ENCODE assay signal across 7 cellular contexts in the genomic region with DNA sequence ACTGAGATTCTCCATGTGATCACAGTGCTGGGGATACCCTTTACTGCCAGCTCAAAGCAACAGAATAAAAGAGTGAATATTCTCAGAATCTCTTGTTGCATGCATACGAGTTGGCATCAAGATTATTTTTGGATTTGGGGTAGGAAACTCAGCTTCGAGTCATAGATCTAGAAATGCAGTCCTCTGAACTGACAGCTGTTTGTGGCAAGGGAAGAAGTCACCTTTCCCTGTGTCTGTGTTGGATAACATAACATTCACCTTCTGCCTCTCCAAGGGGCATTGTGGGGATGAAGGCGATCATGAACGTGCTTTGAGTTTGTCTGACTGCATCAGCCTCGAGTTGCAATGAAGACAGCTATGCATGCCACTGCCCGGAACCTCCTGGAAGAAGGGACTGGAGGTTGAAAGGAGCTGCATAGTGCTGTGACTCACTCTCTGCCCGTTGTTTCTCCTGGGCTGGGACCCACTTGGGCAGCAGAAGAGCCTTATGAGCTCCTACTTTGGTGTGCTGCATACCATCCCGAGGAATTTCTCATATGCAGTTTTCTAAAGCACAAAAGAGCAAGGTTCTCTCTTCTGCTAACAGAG.
DNase-seq lines count a peak whose midpoint lies in the region; ATAC-seq, FAIRE-seq and TF ChIP-seq lines count a peak whose summit lies in the region.

No MANE protein-coding gene starts in this region.

- H2AFZ ChIP-seq in fibroblast of lung (ENCODE audit: low read length), result peak overlapping the region; percentile 52

- DNase-seq in WTC11 (ENCODE audit: low spot score), result no peak
- DNase-seq in fibroblast of lung (ENCODE audit: low read depth in 2 of 2), result peak; percentile 55 to 91
- DNase-seq in stimulated activated naive B cell treated with anti-CD40 and anti-IgM and Interleukin-4, amounts not matched to agents 10 μg/mL and 1 μg/mL and 100 μg/mL, for 72 hours, result no peak
- no peak for DNase-seq in cerebellum (ENCODE audit: low spot score)
- no peak for DNase-seq in frontal cortex (ENCODE audit: low spot score in 2 of 2)

- CTCF ChIA-PET in WTC11 (lab: Charles Lee), result interaction anchor here (0.6 to 2.5 kb wide), 14 partner anchors 12 to 402 kb away, joined by 3 to 12 read pairs (median 4); partner anchors contain the start of gene NR3C1

- H3K36me3 Mint-ChIP-seq in WTC11, result no peaks in the 10 kb centered on the region
- no peaks in the 10 kb centered on the region for H3K36me3 Mint-ChIP-seq in stimulated activated naive B cell treated with anti-CD40 and anti-IgM and Interleukin-4, amounts not matched to agents 10 μg/mL and 1 μg/mL and 100 μg/mL, for 72 hours

- POLR2A ChIA-PET in WTC11 (lab: Charles Lee), result no interaction called here

- no peaks in the 10 kb centered on the region for H3K27me3 Mint-ChIP-seq in WTC11 (ENCODE audit: low read depth)
- H3K27me3 Mint-ChIP-seq in stimulated activated naive B cell treated with anti-CD40 and anti-IgM and Interleukin-4, amounts not matched to agents 10 μg/mL and 1 μg/mL and 100 μg/mL, for 72 hours, result no peaks in the 10 kb centered on the region

- no peaks in the 10 kb centered on the region for H3K27me3 ChIP-seq in fibroblast of lung (ENCODE audit: control insufficient read depth, insufficient read depth, low read length)

- H3K36me3 ChIP-seq in fibroblast of lung (ENCODE audit: control insufficient read depth, insufficient read depth, low read length), result no peaks in the 10 kb centered on the region

- peak; percentile 2 for ATAC-seq in HG02943 (IDR thresholded peaks at IDR 0.05; ENCODE audit: low read depth, unreplicated experiment)
- peak; percentile 64 for ATAC-seq in WTC11
- ATAC-seq in stimulated activated naive B cell treated with anti-CD40 and anti-IgM and Interleukin-4, amounts not matched to agents 10 μg/mL and 1 μg/mL and 100 μg/mL, for 72 hours (replicated peaks), result no peak
- no peak for ATAC-seq in HG02884 (IDR thresholded peaks at IDR 0.05; ENCODE audit: unreplicated experiment)

- H3K4me1 ChIP-seq in fibroblast of lung (ENCODE audit: control insufficient read depth, extremely low read depth, insufficient read depth, low read length), result peaks cover 18% of the 10 kb centered on the region

- no peak overlapping the region for H3K27ac Mint-ChIP-seq in WTC11
- peak overlapping the region; percentile 93 for H3K27ac Mint-ChIP-seq in stimulated activated naive B cell treated with anti-CD40 and anti-IgM and Interleukin-4, amounts not matched to agents 10 μg/mL and 1 μg/mL and 100 μg/mL, for 72 hours

- FAIRE-seq in frontal cortex (lab: Jason Lieb, UNC), result no peak

- H3K27ac ChIP-seq in fibroblast of lung (ENCODE audit: insufficient read depth, low read length), result peak overlapping the region; percentile 84

- H3K9ac ChIP-seq in fibroblast of lung (ENCODE audit: insufficient read depth, low read length), result peak overlapping the region; percentile 18

- no peaks in the 10 kb centered on the region for H4K20me1 ChIP-seq in fibroblast of lung (ENCODE audit: control insufficient read depth, extremely low read depth, insufficient read depth, low read length)

- peak overlapping the region; percentile 75 for H3K4me2 ChIP-seq in fibroblast of lung (ENCODE audit: extremely low read depth, insufficient read depth, low read length)

- H3K79me2 ChIP-seq in fibroblast of lung (ENCODE audit: control insufficient read depth, insufficient read depth, low read length), result no peaks in the 10 kb centered on the region

- no peak overlapping the region for H3K4me3 Mint-ChIP-seq in WTC11
- peak overlapping the region in 1 of 2 donors; percentile 39 for H3K4me3 Mint-ChIP-seq in stimulated activated naive B cell treated with anti-CD40 and anti-IgM and Interleukin-4, amounts not matched to agents 10 μg/mL and 1 μg/mL and 100 μg/mL, for 72 hours

- no peaks in the 10 kb centered on the region for H3K9me3 Mint-ChIP-seq in WTC11
- no peaks in the 10 kb centered on the region for H3K9me3 Mint-ChIP-seq in stimulated activated naive B cell treated with anti-CD40 and anti-IgM and Interleukin-4, amounts not matched to agents 10 μg/mL and 1 μg/mL and 100 μg/mL, for 72 hours

- TF ChIP-seq CTCF in WTC11 (IDR thresholded peaks at IDR 0.05) (no peak), fibroblast of lung (conservative IDR thresholded peaks at IDR 0.05 in 1 of 2, IDR thresholded peaks at IDR 0.05 in 1 of 2; ENCODE audit: low read depth in 1 of 2, low read length in 2 of 2) (no peak)

- no peak overlapping the region for H3K4me3 ChIP-seq in fibroblast of lung (replicated peaks in 1 of 4; ENCODE audit: control extremely low read depth in 1 of 4, insufficient read depth in 1 of 4, low read depth in 3 of 4, low read length in 4 of 4)

- peaks cover 22% of the 10 kb centered on the region for H3K4me1 Mint-ChIP-seq in WTC11
- peaks cover 44 to 86% of the 10 kb centered on the region in 2 donors for H3K4me1 Mint-ChIP-seq in stimulated activated naive B cell treated with anti-CD40 and anti-IgM and Interleukin-4, amounts not matched to agents 10 μg/mL and 1 μg/mL and 100 μg/mL, for 72 hours

- no peaks in the 10 kb centered on the region for H3K9me3 ChIP-seq in fibroblast of lung (ENCODE audit: control insufficient read depth, insufficient read depth, low read depth, low read length)

TF ChIP-seq in WTC11, 78 proteins besides CTCF, POLR2A, EP300 and RAD21:
- TF ChIP-seq ZNF425 (CRISPR knock-in tag; conservative IDR thresholded peaks at IDR 0.05), result no peak
- no peak for TF ChIP-seq FOXP4 (CRISPR knock-in tag; IDR thresholded peaks at IDR 0.05)
- no peak for TF ChIP-seq EMX1 (CRISPR knock-in tag; IDR thresholded peaks at IDR 0.05)
- TF ChIP-seq SMAD4 (CRISPR knock-in tag; IDR thresholded peaks at IDR 0.05), result no peak
- TF ChIP-seq SOX15 (CRISPR knock-in tag; IDR thresholded peaks at IDR 0.05), result no peak
- TF ChIP-seq NR3C1 (CRISPR knock-in tag; conservative IDR thresholded peaks at IDR 0.05; ENCODE audit: low read depth), result no peak
- TF ChIP-seq, protein P1, sequence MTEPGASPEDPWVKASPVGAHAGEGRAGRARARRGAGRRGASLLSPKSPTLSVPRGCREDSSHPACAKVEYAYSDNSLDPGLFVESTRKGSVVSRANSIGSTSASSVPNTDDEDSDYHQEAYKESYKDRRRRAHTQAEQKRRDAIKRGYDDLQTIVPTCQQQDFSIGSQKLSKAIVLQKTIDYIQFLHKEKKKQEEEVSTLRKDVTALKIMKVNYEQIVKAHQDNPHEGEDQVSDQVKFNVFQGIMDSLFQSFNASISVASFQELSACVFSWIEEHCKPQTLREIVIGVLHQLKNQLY (CRISPR knock-in tag; IDR thresholded peaks at IDR 0.05), result no peak
- no peak for TF ChIP-seq FOXJ3 (CRISPR knock-in tag; IDR thresholded peaks at IDR 0.05; ENCODE audit: borderline replicate concordance)
TF ChIP-seq in WTC11: peak in this region for 0.

Comparison
In these comparisons a context has a peak if more than half of its experiments do, and no peak if none do; other contexts are left out.
1. ATAC-seq: peak in HG02943 (single experiment) and WTC11 (single experiment); none in stimulated activated naive B cell treated with anti-CD40 and anti-IgM and Interleukin-4, amounts not matched to agents 10 μg/mL and 1 μg/mL and 100 μg/mL, for 72 hours (0 of 2) and HG02884 (single experiment).
2. DNase-seq: peak in fibroblast of lung (2 of 2); none in WTC11 (single experiment), stimulated activated naive B cell treated with anti-CD40 and anti-IgM and Interleukin-4, amounts not matched to agents 10 μg/mL and 1 μg/mL and 100 μg/mL, for 72 hours (single experiment), cerebellum (single experiment) and frontal cortex (0 of 2).